1 cellular context compared by ENCODE assay signal in genomic region chr17:47778184-47778635, GRCh38.
TF ChIP-seq lines count a peak whose summit lies in the region.

No MANE protein-coding gene starts in this region.

TF ChIP-seq in WTC11, 78 proteins besides CTCF, POLR2A, EP300 and RAD21 (continued from another document):
- TF ChIP-seq IRF1 (CRISPR knock-in tag; IDR thresholded peaks at IDR 0.05), result no peak
- TF ChIP-seq ZNF263 (CRISPR knock-in tag; IDR thresholded peaks at IDR 0.05; ENCODE audit: low read depth), result no peak
- TF ChIP-seq TP53 (CRISPR knock-in tag; IDR thresholded peaks at IDR 0.05), result no peak
- TF ChIP-seq SMAD4 (CRISPR knock-in tag; IDR thresholded peaks at IDR 0.05), result no peak
- no peak for TF ChIP-seq SP1 (CRISPR knock-in tag; conservative IDR thresholded peaks at IDR 0.05)
- no peak for TF ChIP-seq E2F4 (CRISPR knock-in tag; IDR thresholded peaks at IDR 0.05; ENCODE audit: borderline replicate concordance, low read depth)
- TF ChIP-seq AR (CRISPR knock-in tag; IDR thresholded peaks at IDR 0.05), result no peak
- no peak for TF ChIP-seq ETV6 (CRISPR knock-in tag; IDR thresholded peaks at IDR 0.05)
- TF ChIP-seq E2F1 (CRISPR knock-in tag; IDR thresholded peaks at IDR 0.05), result no peak
- no peak for TF ChIP-seq FOXJ3 (CRISPR knock-in tag; IDR thresholded peaks at IDR 0.05; ENCODE audit: borderline replicate concordance)
- TF ChIP-seq IRF2 (CRISPR knock-in tag; IDR thresholded peaks at IDR 0.05; ENCODE audit: borderline replicate concordance, low read depth), result no peak
